In genomic region chr2:15577071-15577706, GRCh38 we compare ENCODE assay signal across 8 cellular contexts. TPM values are rescaled to one million over a fixed set of nuclear protein-coding genes. Genes with fewer than 3 reads are reported as not detected.
DNase-seq lines count a peak whose midpoint lies in the region; ATAC-seq and TF ChIP-seq lines count a peak whose summit lies in the region.

No MANE protein-coding gene starts in this region.

- 11% methylated on average over 6 of the region's 6 CpGs for WGBS in lung, 2 donors

- no peak overlapping the region for H3K4me3 ChIP-seq in lung

- no peaks in the 10 kb centered on the region for H3K9me3 ChIP-seq in lung (ENCODE audit: control insufficient read depth in 2 of 2, insufficient read depth in 1 of 2, low read length in 1 of 2)

- no peaks in the 10 kb centered on the region for H3K36me3 ChIP-seq in lung (ENCODE audit: control insufficient read depth in 2 of 2, insufficient read depth in 2 of 2, low read length in 2 of 2)

- H3K27me3 ChIP-seq in lung (ENCODE audit: control insufficient read depth, insufficient read depth) = no peaks in the 10 kb centered on the region

- ATAC-seq in GM19452 (IDR thresholded peaks at IDR 0.05; ENCODE audit: unreplicated experiment) (peak; percentile 95), HG03460 (IDR thresholded peaks at IDR 0.05; ENCODE audit: unreplicated experiment) (peak; percentile 86), lung (ENCODE audit: insufficient read depth, low FRiP score) (peak; percentile 85)

- no peaks in the 10 kb centered on the region for H3K4me1 ChIP-seq in lung (ENCODE audit: control insufficient read depth in 2 of 2, insufficient read depth in 2 of 2, low read length in 2 of 2)

- peak; percentile 75 for DNase-seq in CMK (ENCODE audit: low read depth)
- DNase-seq in NCI-H524 treated with DMSO at 0.1 percent for 48 hours (lab: John Stamatoyannopoulos, UW) = peak; percentile 29
- DNase-seq in activated CD4-positive, alpha-beta T cell treated with anti-CD3 and anti-CD28 coated beads for 48 hours = peak; percentile 95
- DNase-seq in dermis blood vessel endothelial cell = peak; percentile 94
- DNase-seq in lung (ENCODE audit: low spot score) = peak; percentile 88
- DNase-seq in stimulated activated CD8-positive, alpha-beta memory T cell treated with anti-CD3 and anti-CD28 coated beads, Interleukin-15, amount 100 ng/mL, for 48 hours (ENCODE audit: low read depth in 2 of 2) = peak; percentile 67 to 68

- TF ChIP-seq CTCF in lung (IDR thresholded peaks at IDR 0.05; ENCODE audit: control extremely low read depth, extremely low read depth) = peak; percentile 73

- H3K27ac ChIP-seq in lung (ENCODE audit: low read depth in 1 of 2, low read length in 1 of 2) = no peak overlapping the region

RNA-seq across cellular contexts. Expression of gene DDX1, which starts 14.5 kb away (rescaled TPM):
- total RNA-seq in dermis blood vessel endothelial cell (87.3 and 126 TPM in 2 replicates), lung (10 to 100 TPM; 62.3 to 85.2 TPM)
- polyA plus RNA-seq in lung = 10 to 100 TPM; 53.7 to 58.8 TPM

RNA-seq across cellular contexts. Expression of gene NBAS, which starts 16.1 kb away (rescaled TPM):
- 101 and 108 TPM in 2 replicates for total RNA-seq in dermis blood vessel endothelial cell
- total RNA-seq in lung = 10 to 100 TPM; 40.1 to 61.3 TPM
- polyA plus RNA-seq in lung = 10 to 100 TPM; 15.6 to 30.8 TPM

Comparison
In these comparisons a context has a peak if more than half of its experiments do, and no peak if none do; other contexts are left out.
1. DNase-seq: peak in every context shown above with its lines; median percentile 95 in activated CD4-positive, alpha-beta T cell treated with anti-CD3 and anti-CD28 coated beads for 48 hours; 94 in dermis blood vessel endothelial cell; 88 in lung; 75 in CMK; 68 in stimulated activated CD8-positive, alpha-beta memory T cell treated with anti-CD3 and anti-CD28 coated beads, Interleukin-15, amount 100 ng/mL, for 48 hours; 29 in NCI-H524 treated with DMSO at 0.1 percent for 48 hours.